ENCODE assay signal across 8 cellular contexts in the genomic region with DNA sequence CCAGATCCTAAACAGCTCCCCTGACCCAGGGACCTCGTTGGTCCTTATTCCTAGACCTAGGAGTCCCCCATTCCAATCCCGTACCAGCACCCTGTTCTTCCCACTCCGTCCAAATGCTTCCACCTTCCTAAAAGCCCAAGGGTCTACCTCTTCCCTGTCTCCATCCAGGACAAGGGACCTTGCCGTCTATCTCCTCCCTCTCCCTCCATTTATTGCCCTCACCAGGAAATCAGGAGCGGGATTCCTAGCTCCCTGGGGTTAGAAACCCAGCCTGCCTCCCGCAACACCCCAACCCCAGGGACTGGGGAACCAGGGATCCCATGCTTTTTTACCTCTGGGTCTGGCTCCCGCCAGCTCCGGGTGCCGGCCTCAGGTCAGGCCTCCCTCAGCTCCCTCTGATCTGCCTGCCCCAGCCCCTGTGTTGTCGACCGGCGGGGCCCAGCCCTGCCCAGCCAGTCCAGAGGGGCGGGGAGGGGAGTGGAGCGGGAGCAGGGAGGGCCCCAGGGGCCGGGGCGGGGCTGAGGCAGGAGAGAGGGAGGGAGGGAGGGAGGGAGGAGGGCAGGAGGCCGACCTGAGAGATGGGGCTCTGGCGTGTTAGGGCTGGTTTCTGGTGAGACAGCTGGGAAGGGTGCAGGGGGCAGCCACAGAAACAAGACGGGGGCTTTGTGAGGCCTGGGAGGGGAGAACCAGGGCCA. TPM values are rescaled to one million over a fixed set of nuclear protein-coding genes. Genes with fewer than 3 reads are reported as not detected.
DNase-seq lines count a peak whose midpoint lies in the region; ATAC-seq and TF ChIP-seq lines count a peak whose summit lies in the region.

A gene with protein sequence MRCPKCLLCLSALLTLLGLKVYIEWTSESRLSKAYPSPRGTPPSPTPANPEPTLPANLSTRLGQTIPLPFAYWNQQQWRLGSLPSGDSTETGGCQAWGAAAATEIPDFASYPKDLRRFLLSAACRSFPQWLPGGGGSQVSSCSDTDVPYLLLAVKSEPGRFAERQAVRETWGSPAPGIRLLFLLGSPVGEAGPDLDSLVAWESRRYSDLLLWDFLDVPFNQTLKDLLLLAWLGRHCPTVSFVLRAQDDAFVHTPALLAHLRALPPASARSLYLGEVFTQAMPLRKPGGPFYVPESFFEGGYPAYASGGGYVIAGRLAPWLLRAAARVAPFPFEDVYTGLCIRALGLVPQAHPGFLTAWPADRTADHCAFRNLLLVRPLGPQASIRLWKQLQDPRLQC (minus strand): TSS at position 423 of the 695 bp plus-strand sequence. CDS start 596 bp downstream, outside the sequence.

- H3K9me3 ChIP-seq in duodenal mucosa (ENCODE audit: control insufficient read depth in 1 of 2, low read length in 2 of 2) (no peaks in the 10 kb centered on the region), lower lobe of right lung (no peaks in the 10 kb centered on the region)

- DNase-seq in DMS53 (lab: John Stamatoyannopoulos, UW) (peak; percentile 98), MV-4-11 (lab: John Stamatoyannopoulos, UW) (peak; percentile 42), lower lobe of right lung (peak; percentile 92), kidney glomerular epithelial cell (lab: John Stamatoyannopoulos, UW) (no peak)
- peak; percentile 59 for DNase-seq in activated CD4-positive, alpha-beta T cell treated with anti-CD3 and anti-CD28 coated beads for 48 hours
- DNase-seq in stimulated activated CD8-positive, alpha-beta memory T cell treated with anti-CD3 and anti-CD28 coated beads, Interleukin-15, amount 100 ng/mL, for 48 hours (ENCODE audit: low read depth in 2 of 2), result peak; percentile 38 to 44

- H3K36me3 ChIP-seq in duodenal mucosa (ENCODE audit: control insufficient read depth in 1 of 2, insufficient read depth in 2 of 2, low read length in 2 of 2) (peaks cover 21 to 33% of the 10 kb centered on the region in 2 donors), lower lobe of right lung (peaks cover 59% of the 10 kb centered on the region)

- peak within 1 kb of the TSS; percentile 76 to 82 for H3K4me3 ChIP-seq in duodenal mucosa (ENCODE audit: low read depth in 1 of 2, low read length in 2 of 2)
- H3K4me3 ChIP-seq in lower lobe of right lung, result peak within 1 kb of the TSS; percentile 70

- TF ChIP-seq CTCF in lower lobe of right lung (IDR thresholded peaks at IDR 0.05), result no peak

- H3K9ac ChIP-seq in duodenal mucosa (ENCODE audit: low read depth in 1 of 2, low read length in 2 of 2), result peak within 1 kb of the TSS; percentile 92 to 97

- H3K27ac ChIP-seq in duodenal mucosa (ENCODE audit: low read depth, low read length) (peak within 1 kb of the TSS; percentile 92), lower lobe of right lung (peak within 1 kb of the TSS; percentile 88)

- no peaks in the 10 kb centered on the region for H3K27me3 ChIP-seq in duodenal mucosa (ENCODE audit: control insufficient read depth in 1 of 2, insufficient read depth in 2 of 2, low read length in 2 of 2)
- no peaks in the 10 kb centered on the region for H3K27me3 ChIP-seq in lower lobe of right lung (ENCODE audit: low read depth)

- peak; percentile 92 to 93 for ATAC-seq in lower lobe of right lung
- no peak for ATAC-seq in HG03521 (IDR thresholded peaks at IDR 0.05; ENCODE audit: unreplicated experiment)

- intact Hi-C loops in lower lobe of right lung (cut with DNase I), result no loop called here

- H3K4me1 ChIP-seq in duodenal mucosa (ENCODE audit: control insufficient read depth in 1 of 2, insufficient read depth in 2 of 2, low read length in 2 of 2) (peaks cover 52 to 58% of the 10 kb centered on the region in 2 donors), lower lobe of right lung (peaks cover 51% of the 10 kb centered on the region)

RNA-seq across cellular contexts. Expression of the gene that starts here (rescaled TPM):
- total RNA-seq in lower lobe of right lung, result 22.5 TPM
